In the genomic region with DNA sequence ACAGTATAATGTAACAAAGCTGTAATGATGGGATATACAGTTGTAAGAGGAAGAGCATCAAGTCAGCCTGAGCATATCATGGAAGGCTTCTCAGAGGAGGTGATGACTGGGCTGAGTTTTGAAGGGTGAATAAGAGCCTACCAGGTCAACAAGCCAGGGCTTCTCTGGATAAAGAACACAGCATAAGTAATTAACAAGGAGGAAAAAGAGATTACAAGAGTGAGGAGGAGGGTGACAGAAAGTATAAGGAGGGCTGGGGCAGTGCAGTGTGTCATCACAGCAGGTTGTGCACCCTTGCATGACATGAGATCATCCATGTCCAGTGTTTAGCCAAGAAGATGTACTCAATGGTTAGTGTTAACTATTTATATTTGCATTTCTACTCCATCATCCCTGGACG, we compare ENCODE assay signal across 1 cellular context.
A peak's percentile ranks its signal among the peaks of the same experiment; 100 is the strongest.
TF ChIP-seq lines count a peak whose summit lies in the region.

No MANE protein-coding gene starts in this region.

TF ChIP-seq in GM12878, 131 proteins besides CTCF, POLR2A, EP300 and RAD21 (continued from another document):
- TF ChIP-seq, protein P1, sequence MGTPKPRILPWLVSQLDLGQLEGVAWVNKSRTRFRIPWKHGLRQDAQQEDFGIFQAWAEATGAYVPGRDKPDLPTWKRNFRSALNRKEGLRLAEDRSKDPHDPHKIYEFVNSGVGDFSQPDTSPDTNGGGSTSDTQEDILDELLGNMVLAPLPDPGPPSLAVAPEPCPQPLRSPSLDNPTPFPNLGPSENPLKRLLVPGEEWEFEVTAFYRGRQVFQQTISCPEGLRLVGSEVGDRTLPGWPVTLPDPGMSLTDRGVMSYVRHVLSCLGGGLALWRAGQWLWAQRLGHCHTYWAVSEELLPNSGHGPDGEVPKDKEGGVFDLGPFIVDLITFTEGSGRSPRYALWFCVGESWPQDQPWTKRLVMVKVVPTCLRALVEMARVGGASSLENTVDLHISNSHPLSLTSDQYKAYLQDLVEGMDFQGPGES (IDR thresholded peaks at IDR 0.05), result no peak
- TF ChIP-seq SP1 (IDR thresholded peaks at IDR 0.05; ENCODE audit: low read depth, low read length), result no peak
- TF ChIP-seq, protein P2, sequence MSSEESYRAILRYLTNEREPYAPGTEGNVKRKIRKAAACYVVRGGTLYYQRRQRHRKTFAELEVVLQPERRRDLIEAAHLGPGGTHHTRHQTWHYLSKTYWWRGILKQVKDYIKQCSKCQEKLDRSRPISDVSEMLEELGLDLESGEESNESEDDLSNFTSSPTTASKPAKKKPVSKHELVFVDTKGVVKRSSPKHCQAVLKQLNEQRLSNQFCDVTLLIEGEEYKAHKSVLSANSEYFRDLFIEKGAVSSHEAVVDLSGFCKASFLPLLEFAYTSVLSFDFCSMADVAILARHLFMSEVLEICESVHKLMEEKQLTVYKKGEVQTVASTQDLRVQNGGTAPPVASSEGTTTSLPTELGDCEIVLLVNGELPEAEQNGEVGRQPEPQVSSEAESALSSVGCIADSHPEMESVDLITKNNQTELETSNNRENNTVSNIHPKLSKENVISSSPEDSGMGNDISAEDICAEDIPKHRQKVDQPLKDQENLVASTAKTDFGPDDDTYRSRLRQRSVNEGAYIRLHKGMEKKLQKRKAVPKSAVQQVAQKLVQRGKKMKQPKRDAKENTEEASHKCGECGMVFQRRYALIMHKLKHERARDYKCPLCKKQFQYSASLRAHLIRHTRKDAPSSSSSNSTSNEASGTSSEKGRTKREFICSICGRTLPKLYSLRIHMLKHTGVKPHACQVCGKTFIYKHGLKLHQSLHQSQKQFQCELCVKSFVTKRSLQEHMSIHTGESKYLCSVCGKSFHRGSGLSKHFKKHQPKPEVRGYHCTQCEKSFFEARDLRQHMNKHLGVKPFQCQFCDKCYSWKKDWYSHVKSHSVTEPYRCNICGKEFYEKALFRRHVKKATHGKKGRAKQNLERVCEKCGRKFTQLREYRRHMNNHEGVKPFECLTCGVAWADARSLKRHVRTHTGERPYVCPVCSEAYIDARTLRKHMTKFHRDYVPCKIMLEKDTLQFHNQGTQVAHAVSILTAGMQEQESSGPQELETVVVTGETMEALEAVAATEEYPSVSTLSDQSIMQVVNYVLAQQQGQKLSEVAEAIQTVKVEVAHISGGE (CRISPR knock-in tag; IDR thresholded peaks at IDR 0.05), result no peak
- TF ChIP-seq CHD2 (IDR thresholded peaks at IDR 0.05; ENCODE audit: borderline replicate concordance, low read depth, low read length), result no peak
- TF ChIP-seq NR2F1 (conservative IDR thresholded peaks at IDR 0.05), result no peak
- TF ChIP-seq PAX5 (IDR thresholded peaks at IDR 0.05; ENCODE audit: borderline replicate concordance, low read depth, low read length), result peak; percentile 27; the same call in 1 of the 2 replicates
- TF ChIP-seq IKZF2 (IDR thresholded peaks at IDR 0.05), result no peak
- TF ChIP-seq ZNF217 (IDR thresholded peaks at IDR 0.05), result no peak
- TF ChIP-seq JUNB (IDR thresholded peaks at IDR 0.05), result no peak
- TF ChIP-seq EED (IDR thresholded peaks at IDR 0.05; ENCODE audit: low read depth), result peak; percentile 21; the same call in 1 of the 2 replicates
- TF ChIP-seq, protein P3, sequence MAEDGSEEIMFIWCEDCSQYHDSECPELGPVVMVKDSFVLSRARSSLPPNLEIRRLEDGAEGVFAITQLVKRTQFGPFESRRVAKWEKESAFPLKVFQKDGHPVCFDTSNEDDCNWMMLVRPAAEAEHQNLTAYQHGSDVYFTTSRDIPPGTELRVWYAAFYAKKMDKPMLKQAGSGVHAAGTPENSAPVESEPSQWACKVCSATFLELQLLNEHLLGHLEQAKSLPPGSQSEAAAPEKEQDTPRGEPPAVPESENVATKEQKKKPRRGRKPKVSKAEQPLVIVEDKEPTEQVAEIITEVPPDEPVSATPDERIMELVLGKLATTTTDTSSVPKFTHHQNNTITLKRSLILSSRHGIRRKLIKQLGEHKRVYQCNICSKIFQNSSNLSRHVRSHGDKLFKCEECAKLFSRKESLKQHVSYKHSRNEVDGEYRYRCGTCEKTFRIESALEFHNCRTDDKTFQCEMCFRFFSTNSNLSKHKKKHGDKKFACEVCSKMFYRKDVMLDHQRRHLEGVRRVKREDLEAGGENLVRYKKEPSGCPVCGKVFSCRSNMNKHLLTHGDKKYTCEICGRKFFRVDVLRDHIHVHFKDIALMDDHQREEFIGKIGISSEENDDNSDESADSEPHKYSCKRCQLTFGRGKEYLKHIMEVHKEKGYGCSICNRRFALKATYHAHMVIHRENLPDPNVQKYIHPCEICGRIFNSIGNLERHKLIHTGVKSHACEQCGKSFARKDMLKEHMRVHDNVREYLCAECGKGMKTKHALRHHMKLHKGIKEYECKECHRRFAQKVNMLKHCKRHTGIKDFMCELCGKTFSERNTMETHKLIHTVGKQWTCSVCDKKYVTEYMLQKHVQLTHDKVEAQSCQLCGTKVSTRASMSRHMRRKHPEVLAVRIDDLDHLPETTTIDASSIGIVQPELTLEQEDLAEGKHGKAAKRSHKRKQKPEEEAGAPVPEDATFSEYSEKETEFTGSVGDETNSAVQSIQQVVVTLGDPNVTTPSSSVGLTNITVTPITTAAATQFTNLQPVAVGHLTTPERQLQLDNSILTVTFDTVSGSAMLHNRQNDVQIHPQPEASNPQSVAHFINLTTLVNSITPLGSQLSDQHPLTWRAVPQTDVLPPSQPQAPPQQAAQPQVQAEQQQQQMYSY (CRISPR knock-in tag; IDR thresholded peaks at IDR 0.05), result no peak
- TF ChIP-seq, protein P4, sequence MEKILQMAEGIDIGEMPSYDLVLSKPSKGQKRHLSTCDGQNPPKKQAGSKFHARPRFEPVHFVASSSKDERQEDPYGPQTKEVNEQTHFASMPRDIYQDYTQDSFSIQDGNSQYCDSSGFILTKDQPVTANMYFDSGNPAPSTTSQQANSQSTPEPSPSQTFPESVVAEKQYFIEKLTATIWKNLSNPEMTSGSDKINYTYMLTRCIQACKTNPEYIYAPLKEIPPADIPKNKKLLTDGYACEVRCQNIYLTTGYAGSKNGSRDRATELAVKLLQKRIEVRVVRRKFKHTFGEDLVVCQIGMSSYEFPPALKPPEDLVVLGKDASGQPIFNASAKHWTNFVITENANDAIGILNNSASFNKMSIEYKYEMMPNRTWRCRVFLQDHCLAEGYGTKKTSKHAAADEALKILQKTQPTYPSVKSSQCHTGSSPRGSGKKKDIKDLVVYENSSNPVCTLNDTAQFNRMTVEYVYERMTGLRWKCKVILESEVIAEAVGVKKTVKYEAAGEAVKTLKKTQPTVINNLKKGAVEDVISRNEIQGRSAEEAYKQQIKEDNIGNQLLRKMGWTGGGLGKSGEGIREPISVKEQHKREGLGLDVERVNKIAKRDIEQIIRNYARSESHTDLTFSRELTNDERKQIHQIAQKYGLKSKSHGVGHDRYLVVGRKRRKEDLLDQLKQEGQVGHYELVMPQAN (conservative IDR thresholded peaks at IDR 0.05), result no peak
- no peak for TF ChIP-seq EGR1 (IDR thresholded peaks at IDR 0.05; ENCODE audit: borderline replicate concordance in 1 of 2, low read depth in 2 of 2, low read length in 2 of 2)
